8 cellular contexts compared by ENCODE assay signal in the genomic region with DNA sequence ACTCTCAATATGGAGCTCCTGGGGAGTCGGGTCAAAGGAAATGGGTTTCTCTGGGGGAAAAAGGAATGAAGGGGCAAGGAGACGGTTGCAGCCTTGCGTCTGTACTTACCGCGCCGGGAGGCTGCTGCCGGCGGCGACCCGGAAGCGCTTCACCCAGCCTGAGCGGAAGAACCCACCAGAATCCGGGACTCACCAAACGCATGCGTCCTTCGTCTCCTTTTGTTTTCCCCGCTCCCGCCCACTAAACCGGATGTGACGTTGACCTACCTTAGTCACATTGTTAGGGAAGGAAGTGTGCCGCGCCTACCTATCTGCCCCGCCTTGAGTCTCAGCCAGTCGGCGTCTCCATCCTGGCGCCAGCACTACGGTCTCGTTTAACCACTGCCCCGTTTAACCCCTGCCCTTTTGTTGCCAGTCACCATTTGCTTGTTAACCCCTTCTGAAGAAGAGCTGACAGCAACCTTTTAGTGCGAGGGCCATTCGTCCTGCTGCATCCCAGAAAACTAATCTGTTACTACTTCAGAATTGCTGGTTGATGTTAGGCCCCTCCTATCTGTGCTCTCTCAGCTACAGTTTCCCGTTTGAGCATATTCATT.
A peak's percentile ranks its signal among the peaks of the same experiment; 100 is the strongest.
DNase-seq lines count a peak whose midpoint lies in the region; ATAC-seq lines count a peak whose summit lies in the region.

A gene (minus strand): TSS at position 155 of the 596 bp plus-strand sequence. CDS start 1,419 bp downstream, outside the sequence.

- ATAC-seq in GM19025 (IDR thresholded peaks at IDR 0.05; ENCODE audit: low read depth, unreplicated experiment) = peak; percentile 63
- peak; percentile 74 for ATAC-seq in HG03342 (IDR thresholded peaks at IDR 0.05; ENCODE audit: unreplicated experiment)
- ATAC-seq in activated CD4-positive, CD25-positive, alpha-beta regulatory T cell treated with anti-CD3 and anti-CD28 coated beads, Interleukin-2, amount 50 U/mL, for 24 hours = peak; percentile 88 to 89

- DNase-seq in AG08396 (ENCODE audit: low spot score) (peak; percentile 90), NCI-H446 (lab: John Stamatoyannopoulos, UW) (peak; percentile 99), cerebellar cortex (ENCODE audit: low spot score) (peak; percentile 100), islet precursor cell (peak; percentile 99)
- peak; percentile 98 to 99 (median 98) for DNase-seq in stimulated activated CD4-positive, alpha-beta T cell treated with anti-CD3 and anti-CD28 coated beads, Interleukin-12 subunit alpha, Interleukin-12 subunit beta, amount 100 ng/mL, for 48 hours (ENCODE audit: low read depth in 2 of 3, low spot score in 1 of 3)

Comparison
In these comparisons a context has a peak if more than half of its experiments do, and no peak if none do; other contexts are left out.
1. Peak in every context shown above with its lines: DNase-seq and ATAC-seq.